In the genomic region with DNA sequence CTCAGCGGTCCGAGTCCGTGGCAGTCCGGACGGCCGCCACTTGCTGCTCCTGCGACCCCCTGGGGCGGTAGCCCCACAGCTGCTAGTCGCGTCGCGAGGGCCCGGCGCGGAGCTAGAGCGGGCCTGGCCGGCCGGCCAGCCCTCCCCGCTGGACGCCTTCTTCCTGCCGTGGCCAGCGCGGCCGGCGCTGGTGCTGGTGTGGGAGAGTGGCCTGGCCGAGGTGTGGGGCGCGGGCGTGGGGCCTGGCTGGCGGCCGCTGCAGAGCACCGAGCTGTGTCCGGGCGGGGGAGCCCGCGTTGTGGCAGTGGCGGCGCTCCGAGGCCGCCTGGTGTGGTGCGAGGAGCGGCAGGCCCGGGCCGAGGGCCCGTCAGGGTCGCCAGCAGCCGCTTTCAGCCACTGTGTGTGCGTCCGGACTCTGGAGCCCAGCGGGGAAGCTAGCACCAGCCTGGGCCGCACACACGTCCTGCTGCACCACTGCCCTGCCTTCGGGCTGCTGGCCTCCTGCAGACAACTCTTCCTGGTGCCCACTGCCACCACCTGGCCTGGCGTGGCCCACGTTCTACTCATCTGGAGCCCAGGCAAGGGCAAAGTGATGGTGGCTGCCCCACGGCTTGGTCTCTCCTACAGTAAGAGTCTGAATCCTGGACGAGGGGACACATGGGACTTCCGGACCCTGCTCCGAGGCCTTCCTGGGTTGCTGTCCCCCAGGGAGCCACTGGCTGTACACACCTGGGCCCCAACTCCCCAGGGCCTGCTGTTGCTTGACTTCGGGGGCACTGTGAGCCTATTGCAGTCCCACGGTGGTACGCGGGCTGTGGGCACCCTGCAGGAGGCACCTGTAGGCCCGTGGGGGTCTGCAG, we compare ENCODE assay signal across 8 cellular contexts. TPM values are rescaled to one million over a fixed set of nuclear protein-coding genes. Genes with fewer than 3 reads are reported as not detected.
DNase-seq lines count a peak whose midpoint lies in the region; ATAC-seq, FAIRE-seq and TF ChIP-seq lines count a peak whose summit lies in the region.

No MANE protein-coding gene starts in this region.

- ATAC-seq in HG02840 (IDR thresholded peaks at IDR 0.05; ENCODE audit: low FRiP score, unreplicated experiment), result peak; percentile 27
- ATAC-seq in Panc1, result peak; percentile 43

- TF ChIP-seq CTCF in 22Rv1 (IDR thresholded peaks at IDR 0.05) (peak; percentile 16; the same call in 1 of the 2 replicates), Panc1 (IDR thresholded peaks at IDR 0.05) (no peak), brain (conservative IDR thresholded peaks at IDR 0.05) (no peak)

- H3K27me3 Mint-ChIP-seq in brain, result peaks cover 19% of the 10 kb centered on the region

- intact Hi-C loops in Panc1 (cut with micrococcal nuclease; ENCODE audit: unreplicated experiment), result no loop called here

- peaks cover 27% of the 10 kb centered on the region for H3K4me1 Mint-ChIP-seq in brain

- peak overlapping the region; percentile 86 to 93 (median 88) for H3K4me3 Mint-ChIP-seq in brain

- no peaks in the 10 kb centered on the region for H3K27me3 ChIP-seq in Panc1 (ENCODE audit: control insufficient read depth, insufficient read depth, low read length)

- peaks cover 20% of the 10 kb centered on the region for H3K4me1 ChIP-seq in Panc1 (ENCODE audit: control insufficient read depth, insufficient read depth, low read length)

- H3K27ac ChIP-seq in 22Rv1, result peak overlapping the region; percentile 82
- H3K27ac ChIP-seq in Panc1 (ENCODE audit: low read length), result peak overlapping the region; percentile 88

- no peaks in the 10 kb centered on the region for H3K9me3 Mint-ChIP-seq in brain

- no TSS peak for BruUV-seq in Panc1 (replicated peaks; lab: Mats Ljungman, UMichigan)

- peak overlapping the region; percentile 77 for H3K4me3 ChIP-seq in Panc1 (ENCODE audit: low read depth in 2 of 2, low read length in 2 of 2)

- H3K9me3 ChIP-seq in Panc1 (ENCODE audit: control insufficient read depth, insufficient read depth, low read depth, low read length), result no peaks in the 10 kb centered on the region

- CTCF ChIA-PET in Panc1 (lab: Charles Lee), result interaction anchor here (0.6 kb wide), 1 partner anchor 165 kb away, joined by 3 read pairs; no protein-coding TSS in a partner anchor

- no peak for FAIRE-seq in GM12891 (lab: Jason Lieb, UNC)

- in situ Hi-C loops in Panc1 (cut with HindIII; ENCODE audit: low pct_unique_long_range_greater_than_20kb, low sequenced_read_pairs), result no loop called here

- TF ChIP-seq POLR2A in GM12891 (IDR thresholded peaks at IDR 0.05; ENCODE audit: low read depth, low read length), result no peak

- POLR2A ChIA-PET in Panc1 (lab: Charles Lee), result interaction anchor here (0.5 to 0.9 kb wide), 2 partner anchors 13 to 194 kb away, joined by 3 to 7 read pairs; no protein-coding TSS in a partner anchor

- DNase-seq in GM12891 (ENCODE audit: insufficient read length, low spot score) (peak; percentile 52), Panc1 (ENCODE audit: low read depth, low spot score) (no peak), iPS-NIHi7 (ENCODE audit: extremely low spot score) (peak; percentile 63), NCI-H774 (lab: John Stamatoyannopoulos, UW) (no peak)
- peak; percentile 14 for DNase-seq in stimulated activated CD4-positive, alpha-beta T cell treated with anti-CD3 and anti-CD28 coated beads, Interleukin-4, amount 100 ng/mL, for 1 hour

- H3K36me3 ChIP-seq in Panc1 (ENCODE audit: control insufficient read depth, insufficient read depth, low read length), result no peaks in the 10 kb centered on the region

- H3K36me3 Mint-ChIP-seq in brain, result no peaks in the 10 kb centered on the region

- H3K27ac Mint-ChIP-seq in brain, result peak overlapping the region in 4 of 5 experiments; percentile 52 to 92 (median 89)

TF ChIP-seq in GM12891, 5 proteins besides CTCF, POLR2A, EP300 and RAD21:
- TF ChIP-seq POLR2AphosphoS5 (IDR thresholded peaks at IDR 0.05; ENCODE audit: low read depth, low read length), result no peak
- TF ChIP-seq TAF1 (IDR thresholded peaks at IDR 0.05; ENCODE audit: low read depth, low read length), result no peak
- no peak for TF ChIP-seq POU2F2 (IDR thresholded peaks at IDR 0.05; ENCODE audit: low read depth, low read length)
- no peak for TF ChIP-seq PAX5 (IDR thresholded peaks at IDR 0.05; ENCODE audit: insufficient read depth, low read length, severe bottlenecking)
- TF ChIP-seq SPI1 (IDR thresholded peaks at IDR 0.05; ENCODE audit: low read depth, low read length), result no peak

RNA-seq across cellular contexts. Expression of a gene that starts 0.6 kb away (rescaled TPM):
- 10.1 TPM for polyA plus RNA-seq in GM12891 (2012; ENCODE audit: low read depth, missing spikeins)
- total RNA-seq in Panc1 (2021; ENCODE audit: unreplicated experiment), result 34.5 TPM
- 32.4 TPM for polyA plus RNA-seq in Panc1 (2012; ENCODE audit: insufficient read length)
- 6.3 TPM for polyA plus RNA-seq in brain (ENCODE audit: insufficient read depth, low read depth, low replicate concordance)

RNA-seq across cellular contexts. Expression of a gene that starts 9.8 kb away (rescaled TPM):
- polyA plus RNA-seq in GM12891 (2012; ENCODE audit: low read depth, missing spikeins), result 15.8 TPM
- total RNA-seq in Panc1 (2021; ENCODE audit: unreplicated experiment), result 30.6 TPM
- polyA plus RNA-seq in Panc1 (2012; ENCODE audit: insufficient read length), result 19.3 TPM
- 11.3 TPM for polyA plus RNA-seq in brain (ENCODE audit: insufficient read depth, low read depth, low replicate concordance)

RNA-seq across cellular contexts. Expression of a gene that starts 54.4 kb away (rescaled TPM):
- 34.0 TPM for polyA plus RNA-seq in GM12891 (2012; ENCODE audit: low read depth, missing spikeins)
- total RNA-seq in Panc1 (2021; ENCODE audit: unreplicated experiment), result 87.6 TPM
- 125 TPM for polyA plus RNA-seq in Panc1 (2012; ENCODE audit: insufficient read length)
- polyA plus RNA-seq in brain (ENCODE audit: insufficient read depth, low read depth, low replicate concordance), result 56.2 TPM

Comparison
In these comparisons a context has a peak if more than half of its experiments do, and no peak if none do; other contexts are left out.
1. DNase-seq: peak in GM12891 (single experiment), iPS-NIHi7 (single experiment) and stimulated activated CD4-positive, alpha-beta T cell treated with anti-CD3 and anti-CD28 coated beads, Interleukin-4, amount 100 ng/mL, for 1 hour (single experiment); none in Panc1 (single experiment) and NCI-H774 (single experiment).